Comparison of ENCODE assay signal across 1 cellular context in genomic region chr12:1778911-1779310, GRCh38.
TF ChIP-seq lines count a peak whose summit lies in the region.

No MANE protein-coding gene starts in this region.

TF ChIP-seq in HepG2, 621 proteins besides CTCF, POLR2A, EP300 and RAD21 (continued from another document):
- TF ChIP-seq MTERF4 (CRISPR knock-in tag; IDR thresholded peaks at IDR 0.05) (no peak), CHD4 (IDR thresholded peaks at IDR 0.05; ENCODE audit: borderline replicate concordance, low read length) (no peak), ISL2 (CRISPR knock-in tag; IDR thresholded peaks at IDR 0.05) (no peak), ZBTB7B (CRISPR knock-in tag; IDR thresholded peaks at IDR 0.05) (no peak), THRA (CRISPR knock-in tag; IDR thresholded peaks at IDR 0.05; ENCODE audit: borderline replicate concordance) (no peak), ZSCAN31 (CRISPR knock-in tag; IDR thresholded peaks at IDR 0.05; ENCODE audit: low read depth) (no peak), ZNF556 (CRISPR knock-in tag; IDR thresholded peaks at IDR 0.05; ENCODE audit: borderline replicate concordance) (no peak), ZBTB34 (CRISPR knock-in tag; IDR thresholded peaks at IDR 0.05) (no peak), ZNF317 (CRISPR knock-in tag; IDR thresholded peaks at IDR 0.05) (no peak), DMTF1 (CRISPR knock-in tag; IDR thresholded peaks at IDR 0.05) (no peak), CBFB (CRISPR knock-in tag; IDR thresholded peaks at IDR 0.05) (no peak), TOE1 (CRISPR knock-in tag; IDR thresholded peaks at IDR 0.05) (no peak), RARG (CRISPR knock-in tag; IDR thresholded peaks at IDR 0.05; ENCODE audit: low read depth) (no peak), SATB2 (CRISPR knock-in tag; IDR thresholded peaks at IDR 0.05) (no peak), TBL1XR1 (IDR thresholded peaks at IDR 0.05; ENCODE audit: borderline replicate concordance, low read length, partially characterized antibody) (no peak), ZNF646 (CRISPR knock-in tag; IDR thresholded peaks at IDR 0.05) (no peak), ZKSCAN5 (CRISPR knock-in tag; IDR thresholded peaks at IDR 0.05) (no peak)
